13 cellular contexts compared by ENCODE assay signal in genomic region chr16:70682239-70683145, GRCh38. TPM values are rescaled to one million over a fixed set of nuclear protein-coding genes. Genes with fewer than 3 reads are reported as not detected.
DNase-seq lines count a peak whose midpoint lies in the region; ATAC-seq and TF ChIP-seq lines count a peak whose summit lies in the region.
"Had no signal": no experiment of that assay in that cellular context is flagged by ENCODE, and none has a peak within 500 bp of the region (broad histone marks: within the 10 kb centered on the region; RNA-seq: fewer than 3 reads in every experiment).

No MANE protein-coding gene starts in this region.

- DNase-seq in Right ventricle myocardium inferior (ENCODE audit: missing footprints) (peak; percentile 66), left cardiac atrium (no peak), esophagus squamous epithelium (lab: John Stamatoyannopoulos, UW) (no peak), neuronal stem cell (ENCODE audit: low spot score) (no peak), anterior cingulate cortex (lab: John Stamatoyannopoulos, UW) (no peak), activated T-cell treated with anti-CD3 and anti-CD28 coated beads for 4 hours (no peak)
- DNase-seq in activated CD4-positive, alpha-beta T cell treated with anti-CD3 and anti-CD28 coated beads for 1 hour = no peak
- DNase-seq: ACHN; activated CD4-positive, CD25-positive, alpha-beta regulatory T cell; activated naive CD4-positive, alpha-beta T cell treated with Interleukin-2 at 50 U/mL for 16 hours; NCI-H1417; PC-9 had no signal

- 49 to 59% methylated on average over 4 to 6 of the region's 14 CpGs for WGBS in esophagus squamous epithelium, 2 donors
- no CpG with 5 or more reads among the region's 14 CpGs for WGBS in neuronal stem cell (ENCODE audit: extremely low coverage in 2 of 2, insufficient read length in 2 of 2, insufficient replicate concordance in 1 of 2), 2 donors

- H3K27me3 ChIP-seq in esophagus squamous epithelium (no peaks in the 10 kb centered on the region), neuronal stem cell (ENCODE audit: control insufficient read depth in 3 of 3, insufficient read depth in 3 of 3, low read depth in 1 of 3, low read length in 3 of 3) (no peaks in the 10 kb centered on the region)

- H3K18ac ChIP-seq in neuronal stem cell (ENCODE audit: low read length) = peak overlapping the region; percentile 44

- intact Hi-C loops in Right ventricle myocardium inferior (cut with DNase I) = no loop called here
- intact Hi-C loops in left cardiac atrium (cut with DNase I) = loop anchor here in 1 of 2 donors (5.0 to 10.0 kb wide), 2 partner anchors 62 to 90 kb away; no protein-coding TSS in a partner anchor
- intact Hi-C loops in esophagus squamous epithelium (cut with DNase I) = no loop called here

- H3K4me2 ChIP-seq in neuronal stem cell (ENCODE audit: insufficient read depth, low read length, poor library complexity, severe bottlenecking) = no peak overlapping the region

- H3K4me3 ChIP-seq in esophagus squamous epithelium (peak overlapping the region in 3 of 4 donors; percentile 1 to 85 (median 77)), neuronal stem cell (ENCODE audit: low read length in 2 of 2) (no peak overlapping the region)
- H3K4me3 ChIP-seq: PC-9 had no signal

- no peak overlapping the region for H2BK15ac ChIP-seq in neuronal stem cell (ENCODE audit: low read length)

- no peak overlapping the region for H4K8ac ChIP-seq in neuronal stem cell (ENCODE audit: low read depth, low read length)

- no peak overlapping the region for H2BK12ac ChIP-seq in neuronal stem cell (ENCODE audit: low read length)

- H3K27ac ChIP-seq in esophagus squamous epithelium (peak overlapping the region; percentile 55 to 95 (median 82)), neuronal stem cell (replicated peaks; ENCODE audit: low read length) (no peak overlapping the region)
- H3K27ac ChIP-seq: PC-9 had no signal

- H3K9me3 ChIP-seq in esophagus squamous epithelium = no peaks in the 10 kb centered on the region
- no peaks in the 10 kb centered on the region for H3K9me3 ChIP-seq in neuronal stem cell (replicated peaks in 1 of 2; ENCODE audit: control insufficient read depth in 2 of 2, insufficient read depth in 1 of 2, low read depth in 1 of 2, low read length in 2 of 2)

- peaks cover 20 to 43% (median 26%) of the 10 kb centered on the region in 3 donors for H3K36me3 ChIP-seq in esophagus squamous epithelium
- H3K36me3 ChIP-seq in neuronal stem cell (replicated peaks in 1 of 2; ENCODE audit: control insufficient read depth in 2 of 2, insufficient read depth in 2 of 2, low read length in 2 of 2) = peaks cover 12 to 44% of the 10 kb centered on the region in 2 donors

- no peak for TF ChIP-seq POLR2A in esophagus squamous epithelium (IDR thresholded peaks at IDR 0.05)

- H2BK120ac ChIP-seq in neuronal stem cell (ENCODE audit: low read depth, low read length) = no peak overlapping the region

- peak overlapping the region; percentile 83 for H2AK5ac ChIP-seq in neuronal stem cell (ENCODE audit: low read depth, low read length)

- no peak overlapping the region for H3K14ac ChIP-seq in neuronal stem cell (ENCODE audit: low read length)

- H3K4ac ChIP-seq in neuronal stem cell (ENCODE audit: low read length) = no peak overlapping the region

- no peak overlapping the region for H3K9ac ChIP-seq in neuronal stem cell (ENCODE audit: low read depth, low read length, poor library complexity)

- H3K23ac ChIP-seq in neuronal stem cell (ENCODE audit: low read depth, low read length, poor library complexity) = peak overlapping the region; percentile 89

- no peak overlapping the region for H2AFZ ChIP-seq in neuronal stem cell (ENCODE audit: low read length)
- H2AFZ ChIP-seq: PC-9 had no signal

- H3K79me1 ChIP-seq in neuronal stem cell (ENCODE audit: low read depth, low read length) = peaks cover 28% of the 10 kb centered on the region

- no peak overlapping the region for H2BK5ac ChIP-seq in neuronal stem cell (ENCODE audit: low read length)

- TF ChIP-seq CTCF in esophagus squamous epithelium (IDR thresholded peaks at IDR 0.05) = peak in 1 of 6 experiments; percentile 18

- H4K91ac ChIP-seq in neuronal stem cell (ENCODE audit: low read depth, low read length, poor library complexity) = no peak overlapping the region

- ATAC-seq in Right ventricle myocardium inferior (no peak), left cardiac atrium (no peak), GM19452 (IDR thresholded peaks at IDR 0.05; ENCODE audit: unreplicated experiment) (no peak)

- H3K4me1 ChIP-seq in esophagus squamous epithelium (peaks cover 55 to 77% (median 61%) of the 10 kb centered on the region in 3 donors), neuronal stem cell (ENCODE audit: control insufficient read depth in 2 of 2, insufficient read depth in 1 of 2, low read depth in 1 of 2, low read length in 2 of 2) (peaks cover 16 to 27% of the 10 kb centered on the region in 2 donors)

RNA-seq across cellular contexts. Expression of gene MTSS2, which starts 3.4 kb away (rescaled TPM):
- total RNA-seq in Right ventricle myocardium inferior (88.4 TPM), left cardiac atrium (10 to 100 TPM; 50.7 to 51.4 TPM), esophagus squamous epithelium (10 to 100 TPM; 15.5 to 39.7 (median 27.5) TPM)
- polyA plus RNA-seq in neuronal stem cell (2013, experiment 1 of 2) = 45.9 TPM
- 48.5 TPM for polyA plus RNA-seq in neuronal stem cell (2013, experiment 2 of 2)

RNA-seq across cellular contexts. Expression of gene IL34, which starts 36.1 kb away (rescaled TPM):
- total RNA-seq in Right ventricle myocardium inferior (2.0 TPM), left cardiac atrium (1 to 10 TPM; 1.4 to 4.0 TPM), esophagus squamous epithelium (10 to 100 TPM in 2 of 4 donors, 1 to 10 TPM in 2; 3.2 to 26.6 (median 9.1) TPM)
- not detected for polyA plus RNA-seq in neuronal stem cell (2013, experiment 1 of 2)
- 0.03 TPM for polyA plus RNA-seq in neuronal stem cell (2013, experiment 2 of 2)
- total RNA-seq: PC-9 had no signal

Comparison
In these comparisons a context has a peak if more than half of its experiments do, and no peak if none do; other contexts are left out.
1. H3K4me3 ChIP-seq: peak in esophagus squamous epithelium (3 of 4); none in neuronal stem cell (0 of 2).